In the genomic region with DNA sequence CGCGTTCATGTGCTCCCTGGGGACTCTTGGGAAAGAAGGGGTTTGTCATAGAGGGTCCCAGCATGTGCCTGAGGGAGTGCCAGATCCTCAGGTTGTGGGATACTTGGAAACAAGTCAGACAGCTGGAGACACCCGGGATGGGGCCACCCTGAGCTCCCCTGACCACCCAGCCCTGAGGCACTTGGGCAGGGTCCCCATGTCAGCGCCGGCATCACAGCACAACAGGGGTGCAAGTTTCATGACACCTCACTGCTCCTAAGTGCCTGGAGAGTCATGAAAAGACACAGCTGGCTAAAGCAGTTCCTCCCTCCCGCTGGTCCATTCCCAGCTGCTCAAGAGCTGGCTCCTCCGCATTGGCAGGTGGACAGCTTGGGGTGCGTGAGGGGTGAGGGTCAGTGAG, we compare ENCODE assay signal across 24 cellular contexts.
"Had no signal": no experiment of that assay in that cellular context is flagged by ENCODE, and none has a peak within 500 bp of the region (broad histone marks: within the 10 kb centered on the region; RNA-seq: fewer than 3 reads in every experiment).

No MANE protein-coding gene starts in this region.

- H3K4me1 Mint-ChIP-seq: activated CD4-positive, alpha-beta T cell treated with anti-CD3 and anti-CD28 coated beads for 36 hours had no signal

- H3K36me3 Mint-ChIP-seq: activated CD8-positive, alpha-beta memory T cell treated with anti-CD3 and anti-CD28 coated beads, Interleukin-2, amount 10 ng/mL, durations not matched to agents 7 days and 5 days; activated naive CD4-positive, alpha-beta T cell treated with anti-CD3 and anti-CD28 coated beads, Interleukin-2, amount 50 U/mL, for 72 hours had no signal

- H3K27ac Mint-ChIP-seq: activated CD4-positive, alpha-beta T cell treated with anti-CD3 and anti-CD28 coated beads for 36 hours; activated CD8-positive, alpha-beta memory T cell treated with anti-CD3 and anti-CD28 coated beads, Interleukin-2, amount 10 ng/mL, durations not matched to agents 7 days and 5 days; activated CD8-positive, alpha-beta T cell treated with anti-CD3 and anti-CD28 coated beads, Interleukin-2, amount 10 ng/mL, durations not matched to agents 7 days and 5 days; activated naive CD4-positive, alpha-beta T cell treated with anti-CD3 and anti-CD28 coated beads, Interleukin-2, amount 50 U/mL, for 72 hours; nephron; progenitor cell of endocrine pancreas; T-helper 2 cell treated with Interferon-gamma antibody and Interleukin-4, amounts not matched to agents 5 μg/mL and 100 μg/mL, for 36 hours had no signal

- H3K27me3 Mint-ChIP-seq: activated CD4-positive, alpha-beta T cell treated with anti-CD3 and anti-CD28 coated beads for 36 hours; activated CD8-positive, alpha-beta memory T cell treated with anti-CD3 and anti-CD28 coated beads, Interleukin-2, amount 10 ng/mL, durations not matched to agents 7 days and 5 days; progenitor cell of endocrine pancreas had no signal

- H3K9me3 Mint-ChIP-seq: activated naive CD4-positive, alpha-beta T cell treated with anti-CD3 and anti-CD28 coated beads, Interleukin-2, amount 50 U/mL, for 72 hours; nephron; T-helper 2 cell treated with Interferon-gamma antibody and Interleukin-4, amounts not matched to agents 5 μg/mL and 100 μg/mL, for 36 hours had no signal

- DNase-seq: activated CD4-positive, alpha-beta T cell treated with anti-CD3 and anti-CD28 coated beads for 36 hours; activated CD4-positive, CD25-positive, alpha-beta regulatory T cell; activated CD8-positive, alpha-beta memory T cell treated with anti-CD3 and anti-CD28 coated beads, Interleukin-2, amount 10 ng/mL, durations not matched to agents 7 days and 5 days; activated CD8-positive, alpha-beta T cell treated with anti-CD3 and anti-CD28 coated beads, Interleukin-2, amount 10 ng/mL, durations not matched to agents 7 days and 5 days; activated naive CD4-positive, alpha-beta T cell; activated T-cell treated with anti-CD3 and anti-CD28 coated beads, Interleukin-2, amount 50 U/mL, for 48 hours; anterior cingulate cortex; cerebellar nuclear complex; colonic mucosa; effector CD8-positive, alpha-beta T cell; esophagus squamous epithelium; foreskin melanocyte; glutamatergic neuron; kidney; left colon; ovary; retina; stimulated activated CD4-positive, alpha-beta T cell treated with anti-CD3 and anti-CD28 coated beads, Interleukin-1b, Interleukin-23, amount 100 ng/mL, for 48 hours; stimulated activated naive CD4-positive, alpha-beta T cell treated with Interleukin-2 at 50 U/mL for 16 hours; T-helper 1 cell had no signal

- H3K4me3 Mint-ChIP-seq: activated CD4-positive, alpha-beta T cell treated with anti-CD3 and anti-CD28 coated beads for 36 hours; activated CD8-positive, alpha-beta memory T cell treated with anti-CD3 and anti-CD28 coated beads, Interleukin-2, amount 10 ng/mL, durations not matched to agents 7 days and 5 days; activated CD8-positive, alpha-beta T cell treated with anti-CD3 and anti-CD28 coated beads, Interleukin-2, amount 10 ng/mL, durations not matched to agents 7 days and 5 days; nephron; T-helper 2 cell treated with Interferon-gamma antibody and Interleukin-4, amounts not matched to agents 5 μg/mL and 100 μg/mL, for 36 hours had no signal

- ATAC-seq: activated CD4-positive, alpha-beta T cell treated with anti-CD3 and anti-CD28 coated beads for 36 hours; activated CD8-positive, alpha-beta memory T cell treated with anti-CD3 and anti-CD28 coated beads, Interleukin-2, amount 10 ng/mL, durations not matched to agents 7 days and 5 days; activated CD8-positive, alpha-beta T cell treated with anti-CD3 and anti-CD28 coated beads, Interleukin-2, amount 10 ng/mL, durations not matched to agents 7 days and 5 days; activated naive CD4-positive, alpha-beta T cell treated with anti-CD3 and anti-CD28 coated beads, Interleukin-2, amount 50 U/mL, for 72 hours; left colon had no signal
